In genomic region chr13:46377554-46377953, GRCh38 we compare ENCODE assay signal across 14 cellular contexts. TPM values are rescaled to one million over a fixed set of nuclear protein-coding genes. Genes with fewer than 3 reads are reported as not detected.
DNase-seq lines count a peak whose midpoint lies in the region; ATAC-seq and FAIRE-seq lines count a peak whose summit lies in the region.
"Had no signal": no experiment of that assay in that cellular context is flagged by ENCODE, and none has a peak within 500 bp of the region (broad histone marks: within the 10 kb centered on the region; RNA-seq: fewer than 3 reads in every experiment).

No MANE protein-coding gene starts in this region.

- intact Hi-C loops in left colon (cut with DNase I, micrococcal nuclease) = no loop called here

- peak; percentile 82 for FAIRE-seq in GM18507 (lab: Jason Lieb, UNC)

- DNase-seq in GM18507 (ENCODE audit: extremely low spot score, insufficient read length, low read depth) (no peak), left colon (peak in 1 of 2 donors; percentile 27), T-helper 1 cell (no peak), LoVo (ENCODE audit: low spot score) (no peak), inferior parietal cortex (ENCODE audit: extremely low spot score) (no peak)
- DNase-seq: activated T-cell treated with anti-CD3 and anti-CD28 coated beads, Interleukin-2, amount 50 U/mL, for 4 hours; body of pancreas; NCI-H446; ovary; SIG-M5; stimulated activated CD8-positive, alpha-beta memory T cell treated with anti-CD3 and anti-CD28 coated beads, Interleukin-4, amount 100 ng/mL, for 48 hours had no signal

- peak; percentile 37 for ATAC-seq in GM21576 (IDR thresholded peaks at IDR 0.05; ENCODE audit: unreplicated experiment)
- ATAC-seq in HG03432 (IDR thresholded peaks at IDR 0.05; ENCODE audit: unreplicated experiment) = peak; percentile 30
- peak; percentile 45 for ATAC-seq in left colon
- ATAC-seq in GM21515 (IDR thresholded peaks at IDR 0.05; ENCODE audit: unreplicated experiment) = no peak
- ATAC-seq: activated T-cell treated with anti-CD3 and anti-CD28 coated beads, Interleukin-2, amount 50 U/mL, for 4 hours; body of pancreas had no signal

RNA-seq across cellular contexts. Expression of gene RUBCNL, which starts 9.5 kb away (rescaled TPM):
- 10 to 100 TPM; 14.9 to 28.4 TPM for total RNA-seq in left colon
